Comparison of ENCODE assay signal across 1 cellular context in the genomic region with DNA sequence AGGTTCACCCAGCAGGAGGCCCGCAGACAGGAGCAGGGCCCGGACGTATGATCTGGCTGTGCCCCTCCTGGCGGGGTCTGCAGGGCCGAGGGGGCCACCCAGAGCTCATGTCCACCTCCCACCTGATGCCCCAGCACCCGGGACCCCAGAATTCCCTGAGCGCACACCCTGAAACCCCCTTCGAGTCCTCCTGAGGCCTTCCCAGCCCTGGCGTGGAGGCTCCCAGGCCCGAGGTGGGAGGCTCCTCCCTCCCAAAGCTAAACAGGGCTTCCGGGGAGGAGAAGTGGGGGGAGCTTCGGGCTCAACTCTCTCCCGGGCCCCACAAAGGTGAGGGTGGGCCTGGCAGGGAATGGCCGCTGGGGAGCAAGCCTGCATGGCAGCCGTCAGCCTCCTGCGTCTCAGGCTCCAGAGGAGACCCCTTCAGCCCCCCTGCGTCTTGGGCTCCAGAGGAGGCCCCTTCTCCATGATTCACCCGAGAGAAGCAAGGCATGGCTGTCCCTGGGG.
TF ChIP-seq lines count a peak whose summit lies in the region.

No MANE protein-coding gene starts in this region.

TF ChIP-seq in GM23338, 12 proteins besides CTCF, POLR2A, EP300 and RAD21 (continued from another document):
- TF ChIP-seq, protein P1, sequence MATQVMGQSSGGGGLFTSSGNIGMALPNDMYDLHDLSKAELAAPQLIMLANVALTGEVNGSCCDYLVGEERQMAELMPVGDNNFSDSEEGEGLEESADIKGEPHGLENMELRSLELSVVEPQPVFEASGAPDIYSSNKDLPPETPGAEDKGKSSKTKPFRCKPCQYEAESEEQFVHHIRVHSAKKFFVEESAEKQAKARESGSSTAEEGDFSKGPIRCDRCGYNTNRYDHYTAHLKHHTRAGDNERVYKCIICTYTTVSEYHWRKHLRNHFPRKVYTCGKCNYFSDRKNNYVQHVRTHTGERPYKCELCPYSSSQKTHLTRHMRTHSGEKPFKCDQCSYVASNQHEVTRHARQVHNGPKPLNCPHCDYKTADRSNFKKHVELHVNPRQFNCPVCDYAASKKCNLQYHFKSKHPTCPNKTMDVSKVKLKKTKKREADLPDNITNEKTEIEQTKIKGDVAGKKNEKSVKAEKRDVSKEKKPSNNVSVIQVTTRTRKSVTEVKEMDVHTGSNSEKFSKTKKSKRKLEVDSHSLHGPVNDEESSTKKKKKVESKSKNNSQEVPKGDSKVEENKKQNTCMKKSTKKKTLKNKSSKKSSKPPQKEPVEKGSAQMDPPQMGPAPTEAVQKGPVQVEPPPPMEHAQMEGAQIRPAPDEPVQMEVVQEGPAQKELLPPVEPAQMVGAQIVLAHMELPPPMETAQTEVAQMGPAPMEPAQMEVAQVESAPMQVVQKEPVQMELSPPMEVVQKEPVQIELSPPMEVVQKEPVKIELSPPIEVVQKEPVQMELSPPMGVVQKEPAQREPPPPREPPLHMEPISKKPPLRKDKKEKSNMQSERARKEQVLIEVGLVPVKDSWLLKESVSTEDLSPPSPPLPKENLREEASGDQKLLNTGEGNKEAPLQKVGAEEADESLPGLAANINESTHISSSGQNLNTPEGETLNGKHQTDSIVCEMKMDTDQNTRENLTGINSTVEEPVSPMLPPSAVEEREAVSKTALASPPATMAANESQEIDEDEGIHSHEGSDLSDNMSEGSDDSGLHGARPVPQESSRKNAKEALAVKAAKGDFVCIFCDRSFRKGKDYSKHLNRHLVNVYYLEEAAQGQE (IDR thresholded peaks at IDR 0.05; ENCODE audit: unreplicated experiment) = no peak
- TF ChIP-seq ZNF114 (CRISPR knock-in tag; IDR thresholded peaks at IDR 0.05) (no peak), NANOG (IDR thresholded peaks at IDR 0.05; ENCODE audit: borderline replicate concordance) (no peak), CREB1 (CRISPR knock-in tag; IDR thresholded peaks at IDR 0.05; ENCODE audit: low read depth) (no peak), EZH2phosphoT487 (IDR thresholded peaks at IDR 0.05; ENCODE audit: unreplicated experiment) (no peak), STAT1 (IDR thresholded peaks at IDR 0.05; ENCODE audit: unreplicated experiment) (no peak)
- TF ChIP-seq, protein P2, sequence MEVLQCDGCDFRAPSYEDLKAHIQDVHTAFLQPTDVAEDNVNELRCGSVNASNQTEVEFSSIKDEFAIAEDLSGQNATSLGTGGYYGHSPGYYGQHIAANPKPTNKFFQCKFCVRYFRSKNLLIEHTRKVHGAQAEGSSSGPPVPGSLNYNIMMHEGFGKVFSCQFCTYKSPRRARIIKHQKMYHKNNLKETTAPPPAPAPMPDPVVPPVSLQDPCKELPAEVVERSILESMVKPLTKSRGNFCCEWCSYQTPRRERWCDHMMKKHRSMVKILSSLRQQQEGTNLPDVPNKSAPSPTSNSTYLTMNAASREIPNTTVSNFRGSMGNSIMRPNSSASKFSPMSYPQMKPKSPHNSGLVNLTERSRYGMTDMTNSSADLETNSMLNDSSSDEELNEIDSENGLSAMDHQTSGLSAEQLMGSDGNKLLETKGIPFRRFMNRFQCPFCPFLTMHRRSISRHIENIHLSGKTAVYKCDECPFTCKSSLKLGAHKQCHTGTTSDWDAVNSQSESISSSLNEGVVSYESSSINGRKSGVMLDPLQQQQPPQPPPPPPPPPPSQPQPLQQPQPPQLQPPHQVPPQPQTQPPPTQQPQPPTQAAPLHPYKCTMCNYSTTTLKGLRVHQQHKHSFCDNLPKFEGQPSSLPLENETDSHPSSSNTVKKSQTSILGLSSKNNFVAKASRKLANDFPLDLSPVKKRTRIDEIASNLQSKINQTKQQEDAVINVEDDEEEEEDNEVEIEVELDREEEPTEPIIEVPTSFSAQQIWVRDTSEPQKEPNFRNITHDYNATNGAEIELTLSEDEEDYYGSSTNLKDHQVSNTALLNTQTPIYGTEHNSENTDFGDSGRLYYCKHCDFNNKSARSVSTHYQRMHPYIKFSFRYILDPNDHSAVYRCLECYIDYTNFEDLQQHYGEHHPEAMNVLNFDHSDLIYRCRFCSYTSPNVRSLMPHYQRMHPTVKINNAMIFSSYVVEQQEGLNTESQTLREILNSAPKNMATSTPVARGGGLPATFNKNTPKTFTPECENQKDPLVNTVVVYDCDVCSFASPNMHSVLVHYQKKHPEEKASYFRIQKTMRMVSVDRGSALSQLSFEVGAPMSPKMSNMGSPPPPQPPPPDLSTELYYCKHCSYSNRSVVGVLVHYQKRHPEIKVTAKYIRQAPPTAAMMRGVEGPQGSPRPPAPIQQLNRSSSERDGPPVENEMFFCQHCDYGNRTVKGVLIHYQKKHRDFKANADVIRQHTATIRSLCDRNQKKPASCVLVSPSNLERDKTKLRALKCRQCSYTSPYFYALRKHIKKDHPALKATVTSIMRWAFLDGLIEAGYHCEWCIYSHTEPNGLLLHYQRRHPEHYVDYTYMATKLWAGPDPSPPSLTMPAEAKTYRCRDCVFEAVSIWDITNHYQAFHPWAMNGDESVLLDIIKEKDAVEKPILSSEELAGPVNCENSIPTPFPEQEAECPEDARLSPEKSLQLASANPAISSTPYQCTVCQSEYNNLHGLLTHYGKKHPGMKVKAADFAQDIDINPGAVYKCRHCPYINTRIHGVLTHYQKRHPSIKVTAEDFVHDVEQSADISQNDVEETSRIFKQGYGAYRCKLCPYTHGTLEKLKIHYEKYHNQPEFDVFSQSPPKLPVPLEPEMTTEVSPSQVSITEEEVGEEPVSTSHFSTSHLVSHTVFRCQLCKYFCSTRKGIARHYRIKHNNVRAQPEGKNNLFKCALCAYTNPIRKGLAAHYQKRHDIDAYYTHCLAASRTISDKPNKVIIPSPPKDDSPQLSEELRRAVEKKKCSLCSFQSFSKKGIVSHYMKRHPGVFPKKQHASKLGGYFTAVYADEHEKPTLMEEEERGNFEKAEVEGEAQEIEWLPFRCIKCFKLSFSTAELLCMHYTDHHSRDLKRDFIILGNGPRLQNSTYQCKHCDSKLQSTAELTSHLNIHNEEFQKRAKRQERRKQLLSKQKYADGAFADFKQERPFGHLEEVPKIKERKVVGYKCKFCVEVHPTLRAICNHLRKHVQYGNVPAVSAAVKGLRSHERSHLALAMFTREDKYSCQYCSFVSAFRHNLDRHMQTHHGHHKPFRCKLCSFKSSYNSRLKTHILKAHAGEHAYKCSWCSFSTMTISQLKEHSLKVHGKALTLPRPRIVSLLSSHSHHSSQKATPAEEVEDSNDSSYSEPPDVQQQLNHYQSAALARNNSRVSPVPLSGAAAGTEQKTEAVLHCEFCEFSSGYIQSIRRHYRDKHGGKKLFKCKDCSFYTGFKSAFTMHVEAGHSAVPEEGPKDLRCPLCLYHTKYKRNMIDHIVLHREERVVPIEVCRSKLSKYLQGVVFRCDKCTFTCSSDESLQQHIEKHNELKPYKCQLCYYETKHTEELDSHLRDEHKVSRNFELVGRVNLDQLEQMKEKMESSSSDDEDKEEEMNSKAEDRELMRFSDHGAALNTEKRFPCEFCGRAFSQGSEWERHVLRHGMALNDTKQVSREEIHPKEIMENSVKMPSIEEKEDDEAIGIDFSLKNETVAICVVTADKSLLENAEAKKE (CRISPR knock-in tag; IDR thresholded peaks at IDR 0.05) = no peak
TF ChIP-seq in GM23338: peak in this region for 0.
